Comparison of ENCODE assay signal across 9 cellular contexts in genomic region chr19:3162418-3163229, GRCh38. TPM values are rescaled to one million over a fixed set of nuclear protein-coding genes. Genes with fewer than 3 reads are reported as not detected.
A peak's percentile ranks its signal among the peaks of the same experiment; 100 is the strongest.
DNase-seq lines count a peak whose midpoint lies in the region; ATAC-seq and TF ChIP-seq lines count a peak whose summit lies in the region.
"Had no signal": no experiment of that assay in that cellular context is flagged by ENCODE, and none has a peak within 500 bp of the region (broad histone marks: within the 10 kb centered on the region; RNA-seq: fewer than 3 reads in every experiment).

No MANE protein-coding gene starts in this region.

- no peak for TF ChIP-seq CTCF in NB4 (IDR thresholded peaks at IDR 0.05; ENCODE audit: low read depth, low read length)

- peak; percentile 53 for ATAC-seq in stimulated activated effector memory CD8-positive, alpha-beta T cell treated with anti-CD3 and anti-CD28 coated beads, Interleukin-12 subunit alpha, Interleukin-12 subunit beta, amount 100 ng/mL, for 72 hours

- no peak overlapping the region for H3K4me3 Mint-ChIP-seq in stimulated activated effector memory CD8-positive, alpha-beta T cell treated with anti-CD3 and anti-CD28 coated beads, Interleukin-12 subunit alpha, Interleukin-12 subunit beta, amount 100 ng/mL, for 72 hours
- H3K4me3 Mint-ChIP-seq in immature natural killer cell = no peak overlapping the region

- no peak overlapping the region for H3K4me3 ChIP-seq in NB4 (ENCODE audit: low read depth, low read length)
- H3K4me3 ChIP-seq: right lobe of liver had no signal

- peaks cover 1 to 6% (median 2%) of the 10 kb centered on the region in 3 donors for H3K27me3 Mint-ChIP-seq in immature natural killer cell (ENCODE audit: low read depth in 3 of 3)

- H3K4me1 Mint-ChIP-seq in stimulated activated effector memory CD8-positive, alpha-beta T cell treated with anti-CD3 and anti-CD28 coated beads, Interleukin-12 subunit alpha, Interleukin-12 subunit beta, amount 100 ng/mL, for 72 hours = peaks cover 36% of the 10 kb centered on the region
- H3K4me1 Mint-ChIP-seq in immature natural killer cell = peaks cover 18 to 26% of the 10 kb centered on the region in 2 donors

- peak overlapping the region; percentile 81 for H3K27ac Mint-ChIP-seq in stimulated activated effector memory CD8-positive, alpha-beta T cell treated with anti-CD3 and anti-CD28 coated beads, Interleukin-12 subunit alpha, Interleukin-12 subunit beta, amount 100 ng/mL, for 72 hours
- no peak overlapping the region for H3K27ac Mint-ChIP-seq in immature natural killer cell

- no peak for TF ChIP-seq POLR2A in NB4 (IDR thresholded peaks at IDR 0.05; ENCODE audit: extremely low read depth, insufficient read length)

- DNase-seq in stimulated activated CD4-positive, alpha-beta T cell treated with anti-CD3 and anti-CD28 coated beads, Interleukin-15, amount 100 ng/mL, for 24 hours = peak; percentile 41
- no peak for DNase-seq in stimulated activated CD4-positive, alpha-beta T cell treated with anti-CD3 and anti-CD28 coated beads, Interleukin-12 subunit alpha, Interleukin-12 subunit beta, amount 100 ng/mL, for 4 hours
- DNase-seq in NB4 (ENCODE audit: low read depth) (peak; percentile 39), amniotic epithelial cell (ENCODE audit: low read depth) (peak; percentile 28), immature natural killer cell (no peak), SW480 (ENCODE audit: low spot score) (no peak), anterior cingulate cortex (lab: John Stamatoyannopoulos, UW) (no peak)
- peak in 1 of 2 donors; percentile 71 for DNase-seq in stimulated activated effector memory CD8-positive, alpha-beta T cell treated with anti-CD3 and anti-CD28 coated beads, Interleukin-12 subunit alpha, Interleukin-12 subunit beta, amount 100 ng/mL, for 72 hours (ENCODE audit: low spot score in 2 of 2)

- H3K9me3 Mint-ChIP-seq in stimulated activated effector memory CD8-positive, alpha-beta T cell treated with anti-CD3 and anti-CD28 coated beads, Interleukin-12 subunit alpha, Interleukin-12 subunit beta, amount 100 ng/mL, for 72 hours = peaks cover 2% of the 10 kb centered on the region
- peaks cover 0 to 6% (median under 1%) of the 10 kb centered on the region in 6 donors for H3K9me3 Mint-ChIP-seq in immature natural killer cell

- no peaks in the 10 kb centered on the region for H3K36me3 Mint-ChIP-seq in stimulated activated effector memory CD8-positive, alpha-beta T cell treated with anti-CD3 and anti-CD28 coated beads, Interleukin-12 subunit alpha, Interleukin-12 subunit beta, amount 100 ng/mL, for 72 hours
- no peaks in the 10 kb centered on the region for H3K36me3 Mint-ChIP-seq in immature natural killer cell

RNA-seq across cellular contexts. Expression of gene S1PR4, which starts 15.9 kb away (rescaled TPM):
- 100 to 1,000 TPM; 238 to 344 (median 258) TPM for polyA plus RNA-seq in immature natural killer cell

RNA-seq across cellular contexts. Expression of gene NCLN, which starts 23.1 kb away (rescaled TPM):
- polyA plus RNA-seq in immature natural killer cell = 10 to 100 TPM; 22.8 to 58.8 (median 55.2) TPM

RNA-seq across cellular contexts. Expression of gene GNA15, which starts 26.8 kb away (rescaled TPM):
- 1 to 10 TPM in 2 of 3 donors, under 1 TPM in 1; 0.25 to 2.8 (median 2.3) TPM for polyA plus RNA-seq in immature natural killer cell

Comparison
In these comparisons a context has a peak if more than half of its experiments do, and no peak if none do; other contexts are left out.
1. DNase-seq: peak in stimulated activated CD4-positive, alpha-beta T cell treated with anti-CD3 and anti-CD28 coated beads, Interleukin-15, amount 100 ng/mL, for 24 hours (single experiment), NB4 (single experiment) and amniotic epithelial cell (single experiment); none in stimulated activated CD4-positive, alpha-beta T cell treated with anti-CD3 and anti-CD28 coated beads, Interleukin-12 subunit alpha, Interleukin-12 subunit beta, amount 100 ng/mL, for 4 hours (single experiment), immature natural killer cell (0 of 3), SW480 (single experiment) and anterior cingulate cortex (0 of 58).